In genomic region chr11:10381730-10382129, GRCh38 we compare ENCODE assay signal across 15 cellular contexts.
"Had no signal": no experiment of that assay in that cellular context is flagged by ENCODE, and none has a peak within 500 bp of the region (broad histone marks: within the 10 kb centered on the region; RNA-seq: fewer than 3 reads in every experiment).

No MANE protein-coding gene starts in this region.

- H3K9me3 ChIP-seq: prostate gland, upper lobe of right lung had no signal

- DNase-seq: activated CD4-positive, alpha-beta T cell treated with anti-CD3 and anti-CD28 coated beads, Interleukin-2, amount 50 U/mL, for 1 hour; activated gamma-delta T cell treated with Interleukin-2 at 50 U/mL for 16 hours; anterior cingulate cortex; dorsolateral prefrontal cortex; foreskin melanocyte; nephron progenitor cell; occipital lobe; right cardiac atrium; stimulated activated CD4-positive, alpha-beta T cell treated with anti-CD3 and anti-CD28 coated beads, Interleukin-4, amount 100 ng/mL, for 4 hours; stimulated activated CD8-positive, alpha-beta memory T cell treated with anti-CD3 and anti-CD28 coated beads, Interleukin-4, amount 100 ng/mL, for 48 hours; stimulated activated naive CD8-positive, alpha-beta T cell treated with anti-CD3 and anti-CD28 coated beads, Interleukin-15, Interleukin-2, amounts not matched to agents 100 U/mL and 50 U/mL, for 24 hours; T-helper 9 cell; upper lobe of right lung had no signal

- ATAC-seq: right cardiac atrium; stimulated activated naive CD8-positive, alpha-beta T cell treated with anti-CD3 and anti-CD28 coated beads, Interleukin-15, Interleukin-2, amounts not matched to agents 100 U/mL and 50 U/mL, for 24 hours had no signal

- H3K27ac ChIP-seq: dorsolateral prefrontal cortex, prostate gland, upper lobe of right lung had no signal

- H3K4me3 ChIP-seq: dorsolateral prefrontal cortex, prostate gland, smooth muscle cell, upper lobe of right lung had no signal

- H3K4me2 ChIP-seq: smooth muscle cell had no signal

- H3K27me3 ChIP-seq: upper lobe of right lung had no signal

- H3K4me1 ChIP-seq: prostate gland had no signal

- H3K36me3 ChIP-seq: prostate gland, upper lobe of right lung had no signal
